8 cellular contexts compared by ENCODE assay signal in genomic region chr1:940121-941026, GRCh38. TPM values are rescaled to one million over a fixed set of nuclear protein-coding genes. Genes with fewer than 3 reads are reported as not detected.
DNase-seq lines count a peak whose midpoint lies in the region; ATAC-seq and TF ChIP-seq lines count a peak whose summit lies in the region.

No MANE protein-coding gene starts in this region.

- H3K4me1 ChIP-seq in Loucy (ENCODE audit: insufficient read depth, low read length, poor library complexity, severe bottlenecking): peaks cover 23% of the 10 kb centered on the region
- peaks cover 28% of the 10 kb centered on the region for H3K4me1 ChIP-seq in osteoblast (ENCODE audit: insufficient read depth, low read length)

- DNase-seq in DMS79 (lab: John Stamatoyannopoulos, UW) (peak; percentile 30), globus pallidus (ENCODE audit: low spot score) (peak; percentile 31), osteoblast (ENCODE audit: insufficient read length, low spot score, missing footprints) (peak; percentile 99)
- DNase-seq in activated CD8-positive, alpha-beta memory T cell treated with anti-CD3 and anti-CD28 coated beads, Interleukin-2, amount 10 ng/mL, durations not matched to agents 7 days and 5 days: no peak

- H3K9me3 ChIP-seq in Loucy (ENCODE audit: insufficient read depth, low read depth, low read length): no peaks in the 10 kb centered on the region
- H3K9me3 ChIP-seq in osteoblast (ENCODE audit: low read depth, low read length): no peaks in the 10 kb centered on the region

- H3F3A ChIP-seq in Loucy (ENCODE audit: low read depth): no peaks in the 10 kb centered on the region

- peaks cover 1% of the 10 kb centered on the region for H3K36me3 Mint-ChIP-seq in activated CD8-positive, alpha-beta memory T cell treated with anti-CD3 and anti-CD28 coated beads, Interleukin-2, amount 10 ng/mL, durations not matched to agents 7 days and 5 days

- H3K4me3 ChIP-seq in Loucy (ENCODE audit: low read length, poor library complexity, severe bottlenecking) (peak overlapping the region; percentile 68), osteoblast (ENCODE audit: insufficient read depth, low read length) (peak overlapping the region; percentile 56)

- no peak overlapping the region for H3K27ac ChIP-seq in osteoblast (ENCODE audit: low read depth, low read length)

- peaks cover 46% of the 10 kb centered on the region for H3K27me3 Mint-ChIP-seq in activated CD8-positive, alpha-beta memory T cell treated with anti-CD3 and anti-CD28 coated beads, Interleukin-2, amount 10 ng/mL, durations not matched to agents 7 days and 5 days

- CTCF ChIA-PET in activated CD8-positive, alpha-beta memory T cell treated with anti-CD3 and anti-CD28 coated beads, Interleukin-2, amount 10 ng/mL, durations not matched to agents 7 days and 5 days (lab: Charles Lee): interaction anchor here (0.7 to 4.4 kb wide), 8 partner anchors 8 to 162 kb away, joined by 3 to 34 read pairs (median 4); partner anchors contain the start of genes NOC2L and PERM1

- H3K27ac Mint-ChIP-seq in activated CD8-positive, alpha-beta memory T cell treated with anti-CD3 and anti-CD28 coated beads, Interleukin-2, amount 10 ng/mL, durations not matched to agents 7 days and 5 days: no peak overlapping the region

- no peak for ATAC-seq in activated CD8-positive, alpha-beta memory T cell treated with anti-CD3 and anti-CD28 coated beads, Interleukin-2, amount 10 ng/mL, durations not matched to agents 7 days and 5 days
- ATAC-seq in GM21423 (IDR thresholded peaks at IDR 0.05; ENCODE audit: unreplicated experiment) (no peak), HG03469 (IDR thresholded peaks at IDR 0.05; ENCODE audit: unreplicated experiment) (no peak), HG03442 (IDR thresholded peaks at IDR 0.05; ENCODE audit: unreplicated experiment) (no peak)

- H3K4me1 Mint-ChIP-seq in activated CD8-positive, alpha-beta memory T cell treated with anti-CD3 and anti-CD28 coated beads, Interleukin-2, amount 10 ng/mL, durations not matched to agents 7 days and 5 days: peaks cover 15% of the 10 kb centered on the region

- no peaks in the 10 kb centered on the region for H3K9me2 ChIP-seq in Loucy (replicated peaks; ENCODE audit: low read depth, low read length)

- no peaks in the 10 kb centered on the region for H4K20me1 ChIP-seq in Loucy (ENCODE audit: insufficient read depth, low read length, poor library complexity, severe bottlenecking)
- no peaks in the 10 kb centered on the region for H4K20me1 ChIP-seq in osteoblast (ENCODE audit: insufficient read depth, low read length)

- no peaks in the 10 kb centered on the region; the same call in 1 of the 2 replicates for H3K36me3 ChIP-seq in Loucy (ENCODE audit: insufficient read depth, low read length)
- H3K36me3 ChIP-seq in osteoblast (ENCODE audit: insufficient read depth, low read length): peaks cover 6% of the 10 kb centered on the region

- H3K4me2 ChIP-seq in Loucy (ENCODE audit: low read depth, low read length, poor library complexity, severe bottlenecking) (peak overlapping the region; percentile 78), osteoblast (ENCODE audit: insufficient read depth, low read length) (peak overlapping the region; percentile 71)

- no peaks in the 10 kb centered on the region for H3K9me3 Mint-ChIP-seq in activated CD8-positive, alpha-beta memory T cell treated with anti-CD3 and anti-CD28 coated beads, Interleukin-2, amount 10 ng/mL, durations not matched to agents 7 days and 5 days (ENCODE audit: low read depth)

- TF ChIP-seq CTCF in Loucy (conservative IDR thresholded peaks at IDR 0.05; ENCODE audit: low read length) (no peak), osteoblast (IDR thresholded peaks at IDR 0.05; ENCODE audit: extremely low read depth, low read depth, low read length) (no peak)

- H3K27me3 ChIP-seq in Loucy (ENCODE audit: insufficient read depth, low read length, poor library complexity, severe bottlenecking) (peaks cover 15% of the 10 kb centered on the region), osteoblast (ENCODE audit: insufficient read depth, low read length) (no peaks in the 10 kb centered on the region)

- H3K79me2 ChIP-seq in Loucy (ENCODE audit: insufficient read depth, low read length): no peaks in the 10 kb centered on the region
- no peaks in the 10 kb centered on the region for H3K79me2 ChIP-seq in osteoblast (ENCODE audit: insufficient read depth, low read length)

- H3K4me3 Mint-ChIP-seq in activated CD8-positive, alpha-beta memory T cell treated with anti-CD3 and anti-CD28 coated beads, Interleukin-2, amount 10 ng/mL, durations not matched to agents 7 days and 5 days: peak overlapping the region; percentile 43

- no peak overlapping the region for H3K9ac ChIP-seq in Loucy (ENCODE audit: low read depth, low read length, poor library complexity, severe bottlenecking)

- H2AFZ ChIP-seq in Loucy (ENCODE audit: low read length) (no peak overlapping the region), osteoblast (ENCODE audit: low read length) (no peak overlapping the region)

RNA-seq across cellular contexts. Expression of gene SAMD11, which starts 16.7 kb away (rescaled TPM):
- under 1 TPM in 1 of 2 experiments, not detected in 1; 0.61 TPM for total RNA-seq in activated CD8-positive, alpha-beta memory T cell treated with anti-CD3 and anti-CD28 coated beads, Interleukin-2, amount 10 ng/mL, durations not matched to agents 7 days and 5 days
- total RNA-seq in osteoblast: 7.7 and 8.3 TPM in 2 replicates

RNA-seq across cellular contexts. Expression of gene NOC2L, which starts 18.7 kb away (rescaled TPM):
- 100 to 1,000 TPM in 1 of 2 experiments, 10 to 100 TPM in 1; 68.9 to 103 TPM for total RNA-seq in activated CD8-positive, alpha-beta memory T cell treated with anti-CD3 and anti-CD28 coated beads, Interleukin-2, amount 10 ng/mL, durations not matched to agents 7 days and 5 days
- 47.7 and 47.8 TPM in 2 replicates for total RNA-seq in osteoblast

RNA-seq across cellular contexts. Expression of gene KLHL17, which starts 20.0 kb away (rescaled TPM):
- 10 to 100 TPM; 30.7 to 32.4 TPM for total RNA-seq in activated CD8-positive, alpha-beta memory T cell treated with anti-CD3 and anti-CD28 coated beads, Interleukin-2, amount 10 ng/mL, durations not matched to agents 7 days and 5 days
- 5.4 and 6.2 TPM in 2 replicates for total RNA-seq in osteoblast

RNA-seq across cellular contexts. Expression of gene PLEKHN1, which starts 25.9 kb away (rescaled TPM):
- 1 to 10 TPM; 3.3 to 3.9 TPM for total RNA-seq in activated CD8-positive, alpha-beta memory T cell treated with anti-CD3 and anti-CD28 coated beads, Interleukin-2, amount 10 ng/mL, durations not matched to agents 7 days and 5 days
- 0.36 and 0.88 TPM in 2 replicates for total RNA-seq in osteoblast

RNA-seq across cellular contexts. Expression of gene PERM1, which starts 41.5 kb away (rescaled TPM):
- not detected for total RNA-seq in activated CD8-positive, alpha-beta memory T cell treated with anti-CD3 and anti-CD28 coated beads, Interleukin-2, amount 10 ng/mL, durations not matched to agents 7 days and 5 days
- not detected in 2 replicates for total RNA-seq in osteoblast
